Comparison of ENCODE assay signal across 15 cellular contexts in genomic region chr5:91150636-91151035, GRCh38.
DNase-seq lines count a peak whose midpoint lies in the region; ATAC-seq, FAIRE-seq and TF ChIP-seq lines count a peak whose summit lies in the region.
"Had no signal": no experiment of that assay in that cellular context is flagged by ENCODE, and none has a peak within 500 bp of the region (broad histone marks: within the 10 kb centered on the region; RNA-seq: fewer than 3 reads in every experiment).

No MANE protein-coding gene starts in this region.

- no peak overlapping the region for H2BK120ac ChIP-seq in IMR-90 (ENCODE audit: low read depth, low read length)

- no peak for TF ChIP-seq EP300 in A549 (IDR thresholded peaks at IDR 0.05)

- H3K9me3 ChIP-seq in A549, result peaks cover 8% of the 10 kb centered on the region; the same call in 1 of the 3 replicates
- H3K9me3 ChIP-seq in IMR-90 (ENCODE audit: control insufficient read depth, insufficient read depth, low read length), result no peaks in the 10 kb centered on the region
- no peaks in the 10 kb centered on the region for H3K9me3 ChIP-seq in esophagus squamous epithelium

- peak overlapping the region; percentile 33; the same call in 1 of the 2 replicates for H2BK20ac ChIP-seq in IMR-90 (ENCODE audit: low read depth, low read length)

- no peak overlapping the region; the same call in 1 of the 2 replicates for H3K18ac ChIP-seq in IMR-90 (ENCODE audit: low read depth, low read length)

- H3K4me1 Mint-ChIP-seq in osteocyte (ENCODE audit: unreplicated experiment), result peaks cover 16% of the 10 kb centered on the region
- H3K4me1 Mint-ChIP-seq in natural killer cell treated with Interleukin-12 subunit alpha and Interleukin-12 subunit beta and Interleukin-15 and Interleukin-18, amount 100 ng/mL, for 72 hours (ENCODE audit: low read depth in 2 of 2), result peaks cover 3 to 13% of the 10 kb centered on the region in 2 donors
- H3K4me1 Mint-ChIP-seq: B cell had no signal

- no peak for FAIRE-seq in A549 (lab: Jason Lieb, UNC)

- H3K23ac ChIP-seq in IMR-90 (ENCODE audit: low read depth, low read length), result no peak overlapping the region

- H3K4me2 ChIP-seq in A549 (peak overlapping the region; percentile 34), IMR-90 (ENCODE audit: low read depth, low read length) (no peak overlapping the region)

- H3K4me1 ChIP-seq in A549 (peaks cover 31% of the 10 kb centered on the region), IMR-90 (ENCODE audit: control insufficient read depth, insufficient read depth, low read length) (no peaks in the 10 kb centered on the region; the same call in none of the 2 replicates), esophagus squamous epithelium (peaks cover 0 to 37% (median 19%) of the 10 kb centered on the region in 3 donors)

- no peaks in the 10 kb centered on the region for H3K27me3 ChIP-seq in IMR-90 (ENCODE audit: control insufficient read depth, insufficient read depth, low read length)
- H3K27me3 ChIP-seq in esophagus squamous epithelium, result no peaks in the 10 kb centered on the region

- H3K9me1 ChIP-seq in IMR-90 (ENCODE audit: insufficient read depth, low read length), result no peaks in the 10 kb centered on the region

- POLR2A ChIA-PET in A549 (lab: Yijun Ruan, JAX), result interaction anchor here (1.4 kb wide), 1 partner anchor 232 kb away, joined by 3 read pairs; the partner anchor contains the start of gene ARRDC3
- POLR2A ChIA-PET in IMR-90 (lab: Charles Lee; ENCODE audit: unreplicated experiment), result no interaction called here
- POLR2A ChIA-PET in GM10248 (lab: Yijun Ruan, JAX), result no interaction called here

- no peak for DNase-seq in A549 (ENCODE audit: low read depth in 1 of 2, low spot score in 1 of 2)
- DNase-seq in IMR-90, result no peak
- DNase-seq in esophagus squamous epithelium (lab: John Stamatoyannopoulos, UW), result no peak
- DNase-seq in osteocyte (ENCODE audit: extremely low spot score, unreplicated experiment), result no peak
- DNase-seq in natural killer cell treated with Interleukin-12 subunit alpha and Interleukin-12 subunit beta and Interleukin-15 and Interleukin-18, amount 100 ng/mL, for 72 hours (ENCODE audit: low spot score), result no peak
- no peak for DNase-seq in GM10248 (ENCODE audit: extremely low spot score)
- DNase-seq: 8988T; C1 segment of cervical spinal cord; CD4-positive, alpha-beta T cell; DMS153; DMS79 treated with DMSO at 0.1 percent for 48 hours; EL had no signal

- H4K5ac ChIP-seq in IMR-90 (ENCODE audit: low read depth, low read length), result no peak overlapping the region

- H3K4me3 Mint-ChIP-seq in osteocyte (ENCODE audit: unreplicated experiment), result no peak overlapping the region
- no peak overlapping the region for H3K4me3 Mint-ChIP-seq in natural killer cell treated with Interleukin-12 subunit alpha and Interleukin-12 subunit beta and Interleukin-15 and Interleukin-18, amount 100 ng/mL, for 72 hours
- H3K4me3 Mint-ChIP-seq: B cell; CD4-positive, alpha-beta T cell had no signal

- no peak overlapping the region for H4K91ac ChIP-seq in IMR-90 (ENCODE audit: insufficient read depth, low read depth, low read length)

- no peak overlapping the region for H2AK9ac ChIP-seq in IMR-90 (replicated peaks; ENCODE audit: low read depth, low read length, poor library complexity)

- no peaks in the 10 kb centered on the region for H3K27me3 Mint-ChIP-seq in osteocyte (ENCODE audit: unreplicated experiment)
- H3K27me3 Mint-ChIP-seq in natural killer cell treated with Interleukin-12 subunit alpha and Interleukin-12 subunit beta and Interleukin-15 and Interleukin-18, amount 100 ng/mL, for 72 hours, result peaks cover 0 to 4% of the 10 kb centered on the region in 2 donors
- H3K27me3 Mint-ChIP-seq: CD4-positive, alpha-beta T cell had no signal

- H3K27ac Mint-ChIP-seq in osteocyte (ENCODE audit: unreplicated experiment), result peak overlapping the region; percentile 31
- H3K27ac Mint-ChIP-seq in natural killer cell treated with Interleukin-12 subunit alpha and Interleukin-12 subunit beta and Interleukin-15 and Interleukin-18, amount 100 ng/mL, for 72 hours, result no peak overlapping the region
- H3K27ac Mint-ChIP-seq: B cell; CD4-positive, alpha-beta T cell had no signal

- ATAC-seq in A549 (no peak), IMR-90 (ENCODE audit: low read depth) (no peak), GM18858 (IDR thresholded peaks at IDR 0.05; ENCODE audit: unreplicated experiment) (no peak), HG03520 (IDR thresholded peaks at IDR 0.05; ENCODE audit: unreplicated experiment) (no peak)
- ATAC-seq in natural killer cell treated with Interleukin-12 subunit alpha and Interleukin-12 subunit beta and Interleukin-15 and Interleukin-18, amount 100 ng/mL, for 72 hours, result no peak

- no peak overlapping the region for H4K8ac ChIP-seq in IMR-90 (ENCODE audit: low read depth in 2 of 2, low read length in 2 of 2)

- no peak overlapping the region for H3K4ac ChIP-seq in IMR-90 (ENCODE audit: low read depth, low read length)

- no peak for TF ChIP-seq RAD21 in A549 (conservative IDR thresholded peaks at IDR 0.05 in 1 of 2, IDR thresholded peaks at IDR 0.05 in 1 of 2)
- no peak for TF ChIP-seq RAD21 in IMR-90 (IDR thresholded peaks at IDR 0.05; ENCODE audit: low read length)

- H3K4me3 ChIP-seq in A549 (no peak overlapping the region), IMR-90 (ENCODE audit: insufficient read depth, low read depth, low read length) (no peak overlapping the region), esophagus squamous epithelium (no peak overlapping the region)

- H3K36me3 ChIP-seq in IMR-90 (ENCODE audit: control insufficient read depth, insufficient read depth, low read length) (no peaks in the 10 kb centered on the region), esophagus squamous epithelium (no peaks in the 10 kb centered on the region)

- no peak overlapping the region for H2AFZ ChIP-seq in IMR-90 (replicated peaks; ENCODE audit: low read length, poor library complexity)

- no TSS peak for BruUV-seq in IMR-90 (replicated peaks; lab: Mats Ljungman, UMichigan)

- no peak overlapping the region for H2BK15ac ChIP-seq in IMR-90 (ENCODE audit: low read depth, low read length)

- dilution Hi-C loops in IMR-90 (cut with HindIII; ENCODE audit: low sequenced_read_pairs, unreplicated experiment), result no loop called here

- in situ Hi-C loops in IMR-90 (cut with MboI; ENCODE audit: low sequenced_read_pairs), result no loop called here

- H3K56ac ChIP-seq in IMR-90 (ENCODE audit: extremely low read depth, insufficient read depth, low read length), result no peak overlapping the region

- CTCF ChIA-PET in A549 (lab: Yijun Ruan, JAX) (interaction anchor here (0.9 to 1.1 kb wide), 2 partner anchors 10 to 285 kb away, joined by 3 read pairs; no protein-coding TSS in a partner anchor), IMR-90 (lab: Yijun Ruan, JAX) (no interaction called here), GM10248 (lab: Yijun Ruan, JAX) (interaction anchor here (0.8 to 1.5 kb wide), 4 partner anchors 10 to 33 kb away, joined by 3 to 5 read pairs (median 4); no protein-coding TSS in a partner anchor)

- H3K79me1 ChIP-seq in IMR-90 (ENCODE audit: low read depth in 1 of 2, low read length in 2 of 2), result no peaks in the 10 kb centered on the region

- no peaks in the 10 kb centered on the region for H3K36me3 Mint-ChIP-seq in osteocyte (ENCODE audit: unreplicated experiment)
- peaks cover 4% of the 10 kb centered on the region for H3K36me3 Mint-ChIP-seq in natural killer cell treated with Interleukin-12 subunit alpha and Interleukin-12 subunit beta and Interleukin-15 and Interleukin-18, amount 100 ng/mL, for 72 hours

- H3K9me3 Mint-ChIP-seq in osteocyte (ENCODE audit: unreplicated experiment), result no peaks in the 10 kb centered on the region
- no peaks in the 10 kb centered on the region for H3K9me3 Mint-ChIP-seq in natural killer cell treated with Interleukin-12 subunit alpha and Interleukin-12 subunit beta and Interleukin-15 and Interleukin-18, amount 100 ng/mL, for 72 hours
- H3K9me3 Mint-ChIP-seq: CD4-positive, alpha-beta T cell had no signal

- TF ChIP-seq POLR2A in A549 (IDR thresholded peaks at IDR 0.05; ENCODE audit: low read length) (no peak), IMR-90 (IDR thresholded peaks at IDR 0.05; ENCODE audit: low read depth, low read length) (no peak), esophagus squamous epithelium (IDR thresholded peaks at IDR 0.05) (no peak)

- TF ChIP-seq CTCF in A549 (IDR thresholded peaks at IDR 0.05) (no peak), IMR-90 (conservative IDR thresholded peaks at IDR 0.05; ENCODE audit: low read depth, low read length) (no peak), esophagus squamous epithelium (IDR thresholded peaks at IDR 0.05) (no peak), osteocyte (IDR thresholded peaks at IDR 0.05) (no peak), GM10248 (IDR thresholded peaks at IDR 0.05; ENCODE audit: control extremely low read depth, extremely low read depth, low read depth, missing control alignments) (no peak)

- H2AK5ac ChIP-seq in IMR-90 (ENCODE audit: low read depth, low read length), result no peak overlapping the region

- no peak overlapping the region for H2BK5ac ChIP-seq in IMR-90 (ENCODE audit: low read depth, low read length, poor library complexity, severe bottlenecking)

- intact Hi-C loops in IMR-90 (cut with micrococcal nuclease) (no loop called here), esophagus squamous epithelium (cut with DNase I) (no loop called here)

- no peak overlapping the region for H3K14ac ChIP-seq in IMR-90 (replicated peaks; ENCODE audit: low read depth, low read length)

- H3K27ac ChIP-seq in A549 (peak overlapping the region in 1 of 2 experiments; percentile 32; a peak in 1 of 6 replicates), IMR-90 (ENCODE audit: insufficient read depth, low read length) (no peak overlapping the region), esophagus squamous epithelium (peak overlapping the region in 3 of 4 donors; percentile 24 to 59 (median 58))

- H4K20me1 ChIP-seq in IMR-90 (ENCODE audit: insufficient read depth, low read length), result no peaks in the 10 kb centered on the region

- no peak overlapping the region for H3K9ac ChIP-seq in IMR-90 (ENCODE audit: low read depth, low read length)

TF ChIP-seq in A549, 52 proteins besides CTCF, POLR2A, EP300 and RAD21 (continues in another document):
- TF ChIP-seq NPAS2 (CRISPR knock-in tag; IDR thresholded peaks at IDR 0.05; ENCODE audit: borderline replicate concordance) (no peak), CBX8 (IDR thresholded peaks at IDR 0.05) (no peak), MYC (IDR thresholded peaks at IDR 0.05; ENCODE audit: borderline replicate concordance, low read length) (no peak)

TF ChIP-seq in IMR-90, 13 proteins besides CTCF, POLR2A, EP300 and RAD21 (continues in another document):
- TF ChIP-seq CHD1 (IDR thresholded peaks at IDR 0.05; ENCODE audit: low read depth, low read length) (no peak), SMC3 (IDR thresholded peaks at IDR 0.05; ENCODE audit: low read depth, low read length) (no peak), MXI1 (IDR thresholded peaks at IDR 0.05; ENCODE audit: borderline replicate concordance, low read depth, low read length) (no peak)
- TF ChIP-seq, protein P1, sequence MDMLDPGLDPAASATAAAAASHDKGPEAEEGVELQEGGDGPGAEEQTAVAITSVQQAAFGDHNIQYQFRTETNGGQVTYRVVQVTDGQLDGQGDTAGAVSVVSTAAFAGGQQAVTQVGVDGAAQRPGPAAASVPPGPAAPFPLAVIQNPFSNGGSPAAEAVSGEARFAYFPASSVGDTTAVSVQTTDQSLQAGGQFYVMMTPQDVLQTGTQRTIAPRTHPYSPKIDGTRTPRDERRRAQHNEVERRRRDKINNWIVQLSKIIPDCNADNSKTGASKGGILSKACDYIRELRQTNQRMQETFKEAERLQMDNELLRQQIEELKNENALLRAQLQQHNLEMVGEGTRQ (IDR thresholded peaks at IDR 0.05; ENCODE audit: low read depth, low read length), result no peak
